In the genomic region with DNA sequence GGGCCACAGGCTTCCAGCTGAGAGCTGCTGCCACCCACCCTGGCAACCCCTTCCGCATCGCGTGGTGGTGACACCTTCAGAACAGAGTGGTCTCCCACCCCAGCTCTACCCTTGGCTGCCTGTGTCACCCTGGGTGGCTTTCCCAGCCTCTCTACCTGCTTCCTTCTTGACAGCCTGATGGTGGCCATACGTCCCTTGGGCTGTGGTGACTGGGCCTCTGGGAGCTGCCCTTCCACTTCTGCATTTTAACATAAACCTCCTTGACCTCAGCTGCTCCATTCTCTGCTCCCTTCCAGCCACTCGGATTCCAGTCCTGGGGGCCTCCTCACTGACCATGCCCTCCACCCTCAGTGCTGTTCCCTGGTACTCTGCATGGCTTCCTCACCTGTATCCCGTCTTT, we compare ENCODE assay signal across 1 cellular context.
TF ChIP-seq lines count a peak whose summit lies in the region.

No MANE protein-coding gene starts in this region.

TF ChIP-seq in GM23338, 12 proteins besides CTCF, POLR2A, EP300 and RAD21:
- TF ChIP-seq, protein P1, sequence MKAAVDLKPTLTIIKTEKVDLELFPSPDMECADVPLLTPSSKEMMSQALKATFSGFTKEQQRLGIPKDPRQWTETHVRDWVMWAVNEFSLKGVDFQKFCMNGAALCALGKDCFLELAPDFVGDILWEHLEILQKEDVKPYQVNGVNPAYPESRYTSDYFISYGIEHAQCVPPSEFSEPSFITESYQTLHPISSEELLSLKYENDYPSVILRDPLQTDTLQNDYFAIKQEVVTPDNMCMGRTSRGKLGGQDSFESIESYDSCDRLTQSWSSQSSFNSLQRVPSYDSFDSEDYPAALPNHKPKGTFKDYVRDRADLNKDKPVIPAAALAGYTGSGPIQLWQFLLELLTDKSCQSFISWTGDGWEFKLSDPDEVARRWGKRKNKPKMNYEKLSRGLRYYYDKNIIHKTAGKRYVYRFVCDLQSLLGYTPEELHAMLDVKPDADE (IDR thresholded peaks at IDR 0.05), result no peak
- TF ChIP-seq JUNB (IDR thresholded peaks at IDR 0.05; ENCODE audit: unreplicated experiment), result no peak
- TF ChIP-seq, protein P2, sequence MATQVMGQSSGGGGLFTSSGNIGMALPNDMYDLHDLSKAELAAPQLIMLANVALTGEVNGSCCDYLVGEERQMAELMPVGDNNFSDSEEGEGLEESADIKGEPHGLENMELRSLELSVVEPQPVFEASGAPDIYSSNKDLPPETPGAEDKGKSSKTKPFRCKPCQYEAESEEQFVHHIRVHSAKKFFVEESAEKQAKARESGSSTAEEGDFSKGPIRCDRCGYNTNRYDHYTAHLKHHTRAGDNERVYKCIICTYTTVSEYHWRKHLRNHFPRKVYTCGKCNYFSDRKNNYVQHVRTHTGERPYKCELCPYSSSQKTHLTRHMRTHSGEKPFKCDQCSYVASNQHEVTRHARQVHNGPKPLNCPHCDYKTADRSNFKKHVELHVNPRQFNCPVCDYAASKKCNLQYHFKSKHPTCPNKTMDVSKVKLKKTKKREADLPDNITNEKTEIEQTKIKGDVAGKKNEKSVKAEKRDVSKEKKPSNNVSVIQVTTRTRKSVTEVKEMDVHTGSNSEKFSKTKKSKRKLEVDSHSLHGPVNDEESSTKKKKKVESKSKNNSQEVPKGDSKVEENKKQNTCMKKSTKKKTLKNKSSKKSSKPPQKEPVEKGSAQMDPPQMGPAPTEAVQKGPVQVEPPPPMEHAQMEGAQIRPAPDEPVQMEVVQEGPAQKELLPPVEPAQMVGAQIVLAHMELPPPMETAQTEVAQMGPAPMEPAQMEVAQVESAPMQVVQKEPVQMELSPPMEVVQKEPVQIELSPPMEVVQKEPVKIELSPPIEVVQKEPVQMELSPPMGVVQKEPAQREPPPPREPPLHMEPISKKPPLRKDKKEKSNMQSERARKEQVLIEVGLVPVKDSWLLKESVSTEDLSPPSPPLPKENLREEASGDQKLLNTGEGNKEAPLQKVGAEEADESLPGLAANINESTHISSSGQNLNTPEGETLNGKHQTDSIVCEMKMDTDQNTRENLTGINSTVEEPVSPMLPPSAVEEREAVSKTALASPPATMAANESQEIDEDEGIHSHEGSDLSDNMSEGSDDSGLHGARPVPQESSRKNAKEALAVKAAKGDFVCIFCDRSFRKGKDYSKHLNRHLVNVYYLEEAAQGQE (IDR thresholded peaks at IDR 0.05; ENCODE audit: unreplicated experiment), result no peak
- TF ChIP-seq ZNF114 (CRISPR knock-in tag; IDR thresholded peaks at IDR 0.05), result no peak
- TF ChIP-seq CREB1 (CRISPR knock-in tag; IDR thresholded peaks at IDR 0.05; ENCODE audit: low read depth), result no peak
- TF ChIP-seq STAT1 (IDR thresholded peaks at IDR 0.05; ENCODE audit: unreplicated experiment), result no peak
- TF ChIP-seq EZH2phosphoT487 (IDR thresholded peaks at IDR 0.05; ENCODE audit: unreplicated experiment), result no peak
- no peak for TF ChIP-seq POLR2AphosphoS5 (IDR thresholded peaks at IDR 0.05; ENCODE audit: low read depth)
- TF ChIP-seq NANOG (IDR thresholded peaks at IDR 0.05; ENCODE audit: borderline replicate concordance), result no peak
- no peak for TF ChIP-seq EZH2 (IDR thresholded peaks at IDR 0.05; ENCODE audit: low read depth, unreplicated experiment)
- TF ChIP-seq, protein P3, sequence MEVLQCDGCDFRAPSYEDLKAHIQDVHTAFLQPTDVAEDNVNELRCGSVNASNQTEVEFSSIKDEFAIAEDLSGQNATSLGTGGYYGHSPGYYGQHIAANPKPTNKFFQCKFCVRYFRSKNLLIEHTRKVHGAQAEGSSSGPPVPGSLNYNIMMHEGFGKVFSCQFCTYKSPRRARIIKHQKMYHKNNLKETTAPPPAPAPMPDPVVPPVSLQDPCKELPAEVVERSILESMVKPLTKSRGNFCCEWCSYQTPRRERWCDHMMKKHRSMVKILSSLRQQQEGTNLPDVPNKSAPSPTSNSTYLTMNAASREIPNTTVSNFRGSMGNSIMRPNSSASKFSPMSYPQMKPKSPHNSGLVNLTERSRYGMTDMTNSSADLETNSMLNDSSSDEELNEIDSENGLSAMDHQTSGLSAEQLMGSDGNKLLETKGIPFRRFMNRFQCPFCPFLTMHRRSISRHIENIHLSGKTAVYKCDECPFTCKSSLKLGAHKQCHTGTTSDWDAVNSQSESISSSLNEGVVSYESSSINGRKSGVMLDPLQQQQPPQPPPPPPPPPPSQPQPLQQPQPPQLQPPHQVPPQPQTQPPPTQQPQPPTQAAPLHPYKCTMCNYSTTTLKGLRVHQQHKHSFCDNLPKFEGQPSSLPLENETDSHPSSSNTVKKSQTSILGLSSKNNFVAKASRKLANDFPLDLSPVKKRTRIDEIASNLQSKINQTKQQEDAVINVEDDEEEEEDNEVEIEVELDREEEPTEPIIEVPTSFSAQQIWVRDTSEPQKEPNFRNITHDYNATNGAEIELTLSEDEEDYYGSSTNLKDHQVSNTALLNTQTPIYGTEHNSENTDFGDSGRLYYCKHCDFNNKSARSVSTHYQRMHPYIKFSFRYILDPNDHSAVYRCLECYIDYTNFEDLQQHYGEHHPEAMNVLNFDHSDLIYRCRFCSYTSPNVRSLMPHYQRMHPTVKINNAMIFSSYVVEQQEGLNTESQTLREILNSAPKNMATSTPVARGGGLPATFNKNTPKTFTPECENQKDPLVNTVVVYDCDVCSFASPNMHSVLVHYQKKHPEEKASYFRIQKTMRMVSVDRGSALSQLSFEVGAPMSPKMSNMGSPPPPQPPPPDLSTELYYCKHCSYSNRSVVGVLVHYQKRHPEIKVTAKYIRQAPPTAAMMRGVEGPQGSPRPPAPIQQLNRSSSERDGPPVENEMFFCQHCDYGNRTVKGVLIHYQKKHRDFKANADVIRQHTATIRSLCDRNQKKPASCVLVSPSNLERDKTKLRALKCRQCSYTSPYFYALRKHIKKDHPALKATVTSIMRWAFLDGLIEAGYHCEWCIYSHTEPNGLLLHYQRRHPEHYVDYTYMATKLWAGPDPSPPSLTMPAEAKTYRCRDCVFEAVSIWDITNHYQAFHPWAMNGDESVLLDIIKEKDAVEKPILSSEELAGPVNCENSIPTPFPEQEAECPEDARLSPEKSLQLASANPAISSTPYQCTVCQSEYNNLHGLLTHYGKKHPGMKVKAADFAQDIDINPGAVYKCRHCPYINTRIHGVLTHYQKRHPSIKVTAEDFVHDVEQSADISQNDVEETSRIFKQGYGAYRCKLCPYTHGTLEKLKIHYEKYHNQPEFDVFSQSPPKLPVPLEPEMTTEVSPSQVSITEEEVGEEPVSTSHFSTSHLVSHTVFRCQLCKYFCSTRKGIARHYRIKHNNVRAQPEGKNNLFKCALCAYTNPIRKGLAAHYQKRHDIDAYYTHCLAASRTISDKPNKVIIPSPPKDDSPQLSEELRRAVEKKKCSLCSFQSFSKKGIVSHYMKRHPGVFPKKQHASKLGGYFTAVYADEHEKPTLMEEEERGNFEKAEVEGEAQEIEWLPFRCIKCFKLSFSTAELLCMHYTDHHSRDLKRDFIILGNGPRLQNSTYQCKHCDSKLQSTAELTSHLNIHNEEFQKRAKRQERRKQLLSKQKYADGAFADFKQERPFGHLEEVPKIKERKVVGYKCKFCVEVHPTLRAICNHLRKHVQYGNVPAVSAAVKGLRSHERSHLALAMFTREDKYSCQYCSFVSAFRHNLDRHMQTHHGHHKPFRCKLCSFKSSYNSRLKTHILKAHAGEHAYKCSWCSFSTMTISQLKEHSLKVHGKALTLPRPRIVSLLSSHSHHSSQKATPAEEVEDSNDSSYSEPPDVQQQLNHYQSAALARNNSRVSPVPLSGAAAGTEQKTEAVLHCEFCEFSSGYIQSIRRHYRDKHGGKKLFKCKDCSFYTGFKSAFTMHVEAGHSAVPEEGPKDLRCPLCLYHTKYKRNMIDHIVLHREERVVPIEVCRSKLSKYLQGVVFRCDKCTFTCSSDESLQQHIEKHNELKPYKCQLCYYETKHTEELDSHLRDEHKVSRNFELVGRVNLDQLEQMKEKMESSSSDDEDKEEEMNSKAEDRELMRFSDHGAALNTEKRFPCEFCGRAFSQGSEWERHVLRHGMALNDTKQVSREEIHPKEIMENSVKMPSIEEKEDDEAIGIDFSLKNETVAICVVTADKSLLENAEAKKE (CRISPR knock-in tag; IDR thresholded peaks at IDR 0.05), result no peak
- TF ChIP-seq ZNF331 (CRISPR knock-in tag; IDR thresholded peaks at IDR 0.05; ENCODE audit: low read depth), result no peak
TF ChIP-seq in GM23338: peak in this region for 0.
